ENCODE assay signal across 16 cellular contexts in the genomic region with DNA sequence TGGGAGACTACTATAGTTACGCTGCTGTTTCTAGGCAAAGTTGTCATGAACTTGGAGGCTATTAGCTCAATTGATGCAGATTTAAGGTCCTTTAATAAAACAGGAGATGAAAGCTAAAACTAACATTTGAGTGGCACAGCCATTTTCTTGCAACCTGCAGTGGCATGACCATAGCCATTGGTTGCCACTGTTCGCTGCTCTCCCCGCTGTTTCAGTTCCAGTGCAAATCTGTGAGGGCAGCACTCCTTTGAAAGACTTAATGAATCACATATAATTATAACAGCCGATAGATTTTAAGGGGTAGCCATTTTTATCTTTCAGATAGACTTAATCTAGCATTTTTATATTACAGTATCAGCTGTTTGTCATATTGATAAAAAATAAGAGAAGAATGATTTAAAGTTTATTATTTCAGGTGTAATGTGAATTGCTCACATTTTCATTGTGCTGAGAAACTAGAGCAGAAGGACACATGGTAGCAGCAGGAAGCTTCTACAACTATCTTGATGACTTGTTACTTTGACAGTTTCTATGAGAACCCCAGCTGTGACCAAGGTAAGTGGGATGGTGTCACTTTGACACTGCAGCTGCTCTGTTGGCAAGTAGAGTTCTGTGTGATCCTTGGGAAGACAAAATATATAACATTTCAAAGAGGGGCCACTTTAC.
DNase-seq lines count a peak whose midpoint lies in the region; ATAC-seq and TF ChIP-seq lines count a peak whose summit lies in the region.
"Had no signal": no experiment of that assay in that cellular context is flagged by ENCODE, and none has a peak within 500 bp of the region (broad histone marks: within the 10 kb centered on the region; RNA-seq: fewer than 3 reads in every experiment).

No MANE protein-coding gene starts in this region.

- peak; percentile 44 for ATAC-seq in HG02870 (IDR thresholded peaks at IDR 0.05; ENCODE audit: unreplicated experiment)
- no peak for ATAC-seq in GM21423 (IDR thresholded peaks at IDR 0.05; ENCODE audit: unreplicated experiment)

- CTCF ChIA-PET in CD8-positive, alpha-beta memory T cell (lab: Charles Lee) = no interaction called here

- no peak for TF ChIP-seq CTCF in MM.1S (IDR thresholded peaks at IDR 0.05; ENCODE audit: low read length)
- no peak for TF ChIP-seq CTCF in GM13976 (IDR thresholded peaks at IDR 0.05; ENCODE audit: borderline replicate concordance, control extremely low read depth, extremely low read depth, insufficient read depth, missing control alignments)

- no peaks in the 10 kb centered on the region for H3K9me2 ChIP-seq in MM.1S (replicated peaks; ENCODE audit: insufficient read depth, low read length)

- H3K27ac Mint-ChIP-seq in CD8-positive, alpha-beta memory T cell = no peak overlapping the region
- H3K27ac Mint-ChIP-seq: CD4-positive, alpha-beta memory T cell had no signal

- H3K4me1 ChIP-seq in MM.1S (ENCODE audit: low read length) = peaks cover 37% of the 10 kb centered on the region
- no peaks in the 10 kb centered on the region for H3K4me1 ChIP-seq in CD8-positive, alpha-beta memory T cell (ENCODE audit: insufficient read depth, low read length)

- H2AFZ ChIP-seq in MM.1S (ENCODE audit: low read length) = peak overlapping the region; percentile 39

- H3K79me2 ChIP-seq in MM.1S (ENCODE audit: low read length) = no peaks in the 10 kb centered on the region

- H4K20me1 ChIP-seq in MM.1S (ENCODE audit: insufficient read depth, low read length) = no peaks in the 10 kb centered on the region

- H3K4me1 Mint-ChIP-seq in CD8-positive, alpha-beta memory T cell = no peaks in the 10 kb centered on the region
- H3K4me1 Mint-ChIP-seq: CD4-positive, alpha-beta memory T cell had no signal

- H3K4me2 ChIP-seq in MM.1S (ENCODE audit: low read depth, low read length) = peak overlapping the region; percentile 42

- H3K9ac ChIP-seq in MM.1S (ENCODE audit: low read length) = peak overlapping the region; percentile 23; the same call in 1 of the 2 replicates

- no peaks in the 10 kb centered on the region for H3K9me3 ChIP-seq in MM.1S (replicated peaks; ENCODE audit: insufficient read depth, low read length)
- H3K9me3 ChIP-seq in CD8-positive, alpha-beta memory T cell (ENCODE audit: low read length) = no peaks in the 10 kb centered on the region

- no peaks in the 10 kb centered on the region for H3K27me3 ChIP-seq in MM.1S (replicated peaks; ENCODE audit: insufficient read depth, low read length)
- H3K27me3 ChIP-seq in CD8-positive, alpha-beta memory T cell (ENCODE audit: insufficient read depth, low read length, poor library complexity, severe bottlenecking) = no peaks in the 10 kb centered on the region

- peaks cover 0 to 1% of the 10 kb centered on the region in 2 donors for H3K27me3 Mint-ChIP-seq in CD8-positive, alpha-beta memory T cell

- H3K4me3 ChIP-seq in MM.1S (ENCODE audit: low read length) = peak overlapping the region; percentile 9; the same call in 1 of the 2 replicates
- H3K4me3 ChIP-seq in CD8-positive, alpha-beta memory T cell (ENCODE audit: low read length) = no peak overlapping the region

- no peaks in the 10 kb centered on the region for H3K36me3 ChIP-seq in MM.1S (replicated peaks; ENCODE audit: insufficient read depth, low read length)
- no peaks in the 10 kb centered on the region for H3K36me3 ChIP-seq in CD8-positive, alpha-beta memory T cell (ENCODE audit: insufficient read depth, low read length)

- POLR2A ChIA-PET in CD8-positive, alpha-beta memory T cell (lab: Charles Lee) = no interaction called here

- H3K4me3 Mint-ChIP-seq in CD8-positive, alpha-beta memory T cell = no peak overlapping the region
- H3K4me3 Mint-ChIP-seq: CD4-positive, alpha-beta memory T cell had no signal

- in situ Hi-C loops in GM13976 (cut with MboI; ENCODE audit: low sequenced_read_pairs, unreplicated experiment) = no loop called here

- H3K36me3 Mint-ChIP-seq in CD8-positive, alpha-beta memory T cell = no peaks in the 10 kb centered on the region
- H3K36me3 Mint-ChIP-seq: CD4-positive, alpha-beta memory T cell had no signal

- H3K9me3 Mint-ChIP-seq in CD8-positive, alpha-beta memory T cell = peaks cover 3 to 22% (median 15%) of the 10 kb centered on the region in 5 donors

- H3K27ac ChIP-seq in MM.1S (ENCODE audit: low read length) = peak overlapping the region; percentile 81
- H3K27ac ChIP-seq in CD8-positive, alpha-beta memory T cell (ENCODE audit: low read depth, low read length) = no peak overlapping the region
- H3K27ac ChIP-seq: 22Rv1, RWPE1 had no signal

- peaks cover 17% of the 10 kb centered on the region for H3F3A ChIP-seq in MM.1S (ENCODE audit: insufficient read depth, low read length)

- peak; percentile 9 for DNase-seq in DMS 273 (lab: John Stamatoyannopoulos, UW; ENCODE audit: unreplicated experiment)
- no peak for DNase-seq in DMS 273 treated with DMSO at 0.1 percent for 48 hours (lab: John Stamatoyannopoulos, UW)
- DNase-seq in MM.1S = peak; percentile 87
- DNase-seq in CD8-positive, alpha-beta memory T cell = no peak
- no peak for DNase-seq in GM13976 (ENCODE audit: low spot score)
- no peak for DNase-seq in COR-L47 (lab: John Stamatoyannopoulos, UW)
- DNase-seq: CD4-positive, alpha-beta memory T cell; Karpas-422; NCI-H187 treated with DMSO at 0.1 percent for 48 hours; NCI-H2171; NCI-H446; T-helper 2 cell had no signal

Comparison
In these comparisons a context has a peak if more than half of its experiments do, and no peak if none do; other contexts are left out.
1. DNase-seq: peak in DMS 273 (single experiment) and MM.1S (single experiment); none in DMS 273 treated with DMSO at 0.1 percent for 48 hours (single experiment), CD8-positive, alpha-beta memory T cell (0 of 5), GM13976 (single experiment) and COR-L47 (single experiment).